Comparison of ENCODE assay signal across 19 cellular contexts in the genomic region with DNA sequence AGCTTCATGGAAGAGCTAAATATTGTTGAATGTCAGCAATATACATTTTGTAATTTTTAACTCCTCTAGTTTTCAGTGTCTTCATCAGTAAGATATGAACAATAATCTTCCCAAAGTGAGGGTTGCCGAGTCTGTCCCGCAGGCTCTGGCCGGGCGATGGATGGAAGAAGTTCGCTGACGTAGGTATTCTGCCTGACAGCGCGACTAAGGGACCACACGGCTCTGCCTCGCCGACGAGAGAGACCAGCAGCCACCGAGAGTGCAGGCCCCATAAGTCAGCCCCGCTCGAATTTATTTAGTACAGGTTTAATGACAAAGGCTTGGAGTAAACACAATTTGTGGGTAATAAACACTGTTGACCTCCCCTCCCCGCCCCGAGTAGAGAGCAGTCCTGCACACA.
"Had no signal": no experiment of that assay in that cellular context is flagged by ENCODE, and none has a peak within 500 bp of the region (broad histone marks: within the 10 kb centered on the region; RNA-seq: fewer than 3 reads in every experiment).

No MANE protein-coding gene starts in this region.

- H3K27ac Mint-ChIP-seq: mesothelial cell of epicardium had no signal

- DNase-seq: dermis blood vessel endothelial cell; dorsolateral prefrontal cortex; effector CD4-positive, alpha-beta T cell; effector memory CD4-positive, alpha-beta T cell; foreskin melanocyte; gastrocnemius medialis; glutamatergic neuron; head of caudate nucleus; heart right ventricle; hippocampal formation; left cardiac atrium; left lung; left ventricle myocardium superior; lower lobe of right lung; mesenchymal stem cell; mucosa of descending colon had no signal

- H3K27me3 ChIP-seq: dorsolateral prefrontal cortex, esophagus muscularis mucosa, gastrocnemius medialis, heart right ventricle, left lung had no signal

- H3K27ac ChIP-seq: coronary artery, dorsolateral prefrontal cortex, esophagus muscularis mucosa, gastrocnemius medialis, heart right ventricle, left lung, lower lobe of right lung had no signal

- H3K36me3 Mint-ChIP-seq: mesothelial cell of epicardium had no signal

- H3K4me3 Mint-ChIP-seq: mesothelial cell of epicardium had no signal

- H3K4me1 ChIP-seq: esophagus muscularis mucosa, gastrocnemius medialis, heart right ventricle, left lung, lower lobe of right lung had no signal

- H3K9me3 ChIP-seq: esophagus muscularis mucosa, gastrocnemius medialis, heart right ventricle, left lung, lower lobe of right lung, mucosa of descending colon had no signal

- H3K4me3 ChIP-seq: coronary artery, dorsolateral prefrontal cortex, esophagus muscularis mucosa, gastrocnemius medialis, heart right ventricle, left lung, lower lobe of right lung, mucosa of descending colon had no signal

- H3K36me3 ChIP-seq: esophagus muscularis mucosa, gastrocnemius medialis, heart right ventricle, left lung, lower lobe of right lung had no signal

- ATAC-seq: gastrocnemius medialis, heart right ventricle, left cardiac atrium, left lung, left ventricle myocardium superior, lower lobe of right lung, mucosa of descending colon had no signal
